ENCODE assay signal across 8 cellular contexts in genomic region chr13:49443689-49444516, GRCh38. TPM values are rescaled to one million over a fixed set of nuclear protein-coding genes. Genes with fewer than 3 reads are reported as not detected.
DNase-seq lines count a peak whose midpoint lies in the region; TF ChIP-seq lines count a peak whose summit lies in the region.

CAB39L (minus strand) TSS chr13:49444064; CDS start chr13:49382910, 61,154 bp downstream.
A gene with protein sequence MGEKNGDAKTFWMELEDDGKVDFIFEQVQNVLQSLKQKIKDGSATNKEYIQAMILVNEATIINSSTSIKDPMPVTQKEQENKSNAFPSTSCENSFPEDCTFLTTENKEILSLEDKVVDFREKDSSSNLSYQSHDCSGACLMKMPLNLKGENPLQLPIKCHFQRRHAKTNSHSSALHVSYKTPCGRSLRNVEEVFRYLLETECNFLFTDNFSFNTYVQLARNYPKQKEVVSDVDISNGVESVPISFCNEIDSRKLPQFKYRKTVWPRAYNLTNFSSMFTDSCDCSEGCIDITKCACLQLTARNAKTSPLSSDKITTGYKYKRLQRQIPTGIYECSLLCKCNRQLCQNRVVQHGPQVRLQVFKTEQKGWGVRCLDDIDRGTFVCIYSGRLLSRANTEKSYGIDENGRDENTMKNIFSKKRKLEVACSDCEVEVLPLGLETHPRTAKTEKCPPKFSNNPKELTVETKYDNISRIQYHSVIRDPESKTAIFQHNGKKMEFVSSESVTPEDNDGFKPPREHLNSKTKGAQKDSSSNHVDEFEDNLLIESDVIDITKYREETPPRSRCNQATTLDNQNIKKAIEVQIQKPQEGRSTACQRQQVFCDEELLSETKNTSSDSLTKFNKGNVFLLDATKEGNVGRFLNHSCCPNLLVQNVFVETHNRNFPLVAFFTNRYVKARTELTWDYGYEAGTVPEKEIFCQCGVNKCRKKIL (plus strand): TSS chr13:49444274. CDS start chr13:49451894, 7,620 bp downstream.

- H3K9ac ChIP-seq in endocrine pancreas (ENCODE audit: control insufficient read depth, insufficient read depth, low read length): peak within 1 kb of the TSS; percentile 80
- peak within 1 kb of the TSS; percentile 82 for H3K9ac ChIP-seq in mesendoderm (ENCODE audit: low read length)

- no peak for TF ChIP-seq CTCF in GM20000 (IDR thresholded peaks at IDR 0.05; ENCODE audit: extremely low read depth, missing control alignments)

- H2AK5ac ChIP-seq in mesendoderm (ENCODE audit: low read length): no peak within 1 kb of the TSS

- no peak within 1 kb of the TSS for H3K18ac ChIP-seq in mesendoderm (ENCODE audit: low read length)

- H4K5ac ChIP-seq in mesendoderm (ENCODE audit: low read length): no peak within 1 kb of the TSS

- H3K36me3 ChIP-seq in endocrine pancreas (ENCODE audit: control insufficient read depth, insufficient read depth, low read length): no peaks in the 10 kb centered on the region
- no peaks in the 10 kb centered on the region for H3K36me3 ChIP-seq in mesendoderm (ENCODE audit: control insufficient read depth, insufficient read depth, low read length)

- peak within 1 kb of the TSS; percentile 91 for H3K56ac ChIP-seq in mesendoderm (ENCODE audit: low read length)

- H2BK15ac ChIP-seq in mesendoderm (replicated peaks; ENCODE audit: low read depth): no peak within 1 kb of the TSS

- H3K23ac ChIP-seq in mesendoderm (ENCODE audit: low read length): no peak within 1 kb of the TSS

- H3K9me3 ChIP-seq in endocrine pancreas (ENCODE audit: control insufficient read depth, low read length): no peaks in the 10 kb centered on the region

- peak within 1 kb of the TSS; percentile 46 for H3K4ac ChIP-seq in mesendoderm (ENCODE audit: low read depth, low read length)

- DNase-seq in COR-L47 (lab: John Stamatoyannopoulos, UW) (peak; percentile 98), GM20000 (ENCODE audit: low spot score) (peak; percentile 92), HT-29 (ENCODE audit: low spot score) (peak; percentile 100), NOMO-1 treated with DMSO at 0.1 percent for 48 hours (lab: John Stamatoyannopoulos, UW; ENCODE audit: unreplicated experiment) (peak; percentile 99), mesendoderm (peak; percentile 99)
- peak; percentile 95 for DNase-seq in activated CD8-positive, alpha-beta memory T cell treated with anti-CD3 and anti-CD28 coated beads, Interleukin-2, amount 50 U/mL, for 1 hour (ENCODE audit: extremely low read depth)
- peak; percentile 96 for DNase-seq in stimulated activated CD8-positive, alpha-beta memory T cell treated with anti-CD3 and anti-CD28 coated beads, Interleukin-15, amount 100 ng/mL, for 1 hour (ENCODE audit: low read depth)

- no peak within 1 kb of the TSS for H4K8ac ChIP-seq in mesendoderm (ENCODE audit: low read depth, low read length)

- H3K27me3 ChIP-seq in endocrine pancreas (ENCODE audit: control insufficient read depth, insufficient read depth, low read length) (no peaks in the 10 kb centered on the region), mesendoderm (ENCODE audit: insufficient read depth, low read length, poor library complexity) (no peaks in the 10 kb centered on the region)

- H2BK5ac ChIP-seq in mesendoderm (ENCODE audit: low read length): peak within 1 kb of the TSS; percentile 95

- H3K4me1 ChIP-seq in endocrine pancreas (ENCODE audit: control insufficient read depth, insufficient read depth, low read length) (peaks cover 17% of the 10 kb centered on the region), mesendoderm (ENCODE audit: control insufficient read depth, low read depth, low read length) (no peaks in the 10 kb centered on the region)

- no peak within 1 kb of the TSS for H2BK120ac ChIP-seq in mesendoderm (ENCODE audit: low read depth, low read length)

- peak within 1 kb of the TSS; percentile 60 for H3K27ac ChIP-seq in mesendoderm (ENCODE audit: low read depth, low read length)

- no CpG with 5 or more reads among the region's 54 CpGs for WGBS in mesendoderm (ENCODE audit: extremely low coverage, insufficient coverage, low lambda C conversion rate)

- H3K4me3 ChIP-seq in endocrine pancreas (ENCODE audit: control insufficient read depth, insufficient read depth, low read length) (peak within 1 kb of the TSS; percentile 95), mesendoderm (ENCODE audit: low read length) (peak within 1 kb of the TSS; percentile 72)

- peak within 1 kb of the TSS; percentile 66 for H3K4me2 ChIP-seq in mesendoderm (ENCODE audit: low read length)

- no peaks in the 10 kb centered on the region for H3K79me2 ChIP-seq in mesendoderm (ENCODE audit: control insufficient read depth, insufficient read depth, low read length)

- H3K79me1 ChIP-seq in mesendoderm (ENCODE audit: low read length): no peaks in the 10 kb centered on the region

RNA-seq across cellular contexts. Expression of gene CAB39L, which starts in this region (rescaled TPM):
- 5.2 and 5.5 TPM in 2 replicates for total RNA-seq in HT-29 (2014; rRNA removed; shearing (Covaris generic))
- 3.6 TPM for polyA plus RNA-seq in mesendoderm (2013, experiment 1 of 2)
- polyA plus RNA-seq in mesendoderm (2013, experiment 2 of 2): 3.5 TPM

RNA-seq across cellular contexts. Expression of the second gene that starts in this region (rescaled TPM):
- 2.5 and 2.7 TPM in 2 replicates for total RNA-seq in HT-29 (2014; rRNA removed; shearing (Covaris generic))
- polyA plus RNA-seq in mesendoderm (2013, experiment 1 of 2): 2.9 TPM
- 3.0 TPM for polyA plus RNA-seq in mesendoderm (2013, experiment 2 of 2)

Comparison
In these comparisons a context has a peak if more than half of its experiments do, and no peak if none do; other contexts are left out.
1. Peak in every context shown above with its lines: DNase-seq, H3K4me3 ChIP-seq and H3K27ac ChIP-seq.